20 cellular contexts compared by ENCODE assay signal in genomic region chr7:133560900-133561299, GRCh38.
DNase-seq lines count a peak whose midpoint lies in the region; ATAC-seq and TF ChIP-seq lines count a peak whose summit lies in the region.
"Had no signal": no experiment of that assay in that cellular context is flagged by ENCODE, and none has a peak within 500 bp of the region (broad histone marks: within the 10 kb centered on the region; RNA-seq: fewer than 3 reads in every experiment).

No MANE protein-coding gene starts in this region.

- H3K9me3 Mint-ChIP-seq in activated CD4-positive, alpha-beta memory T cell treated with anti-CD3 and anti-CD28 coated beads for 36 hours = peaks cover 2% of the 10 kb centered on the region
- H3K9me3 Mint-ChIP-seq in activated CD4-positive, alpha-beta memory T cell treated with anti-CD3 and anti-CD28 coated beads, Interleukin-2, amount 10 ng/mL, durations not matched to agents 7 days and 5 days = no peaks in the 10 kb centered on the region
- no peaks in the 10 kb centered on the region for H3K9me3 Mint-ChIP-seq in activated T-helper 2 cell treated with anti-CD3 and anti-CD28 coated beads, Interferon-gamma antibody, Interleukin-2, Interleukin-4, amounts not matched to agents 10 μg/mL and 5 μg/mL and 100 μg/mL, durations not matched to agents 14 hours and 24 hours and 36 hours
- H3K9me3 Mint-ChIP-seq in effector memory CD8-positive, alpha-beta T cell = no peaks in the 10 kb centered on the region
- H3K9me3 Mint-ChIP-seq: CD8-positive, alpha-beta memory T cell had no signal

- no peaks in the 10 kb centered on the region for H3K27me3 Mint-ChIP-seq in activated CD4-positive, alpha-beta memory T cell treated with anti-CD3 and anti-CD28 coated beads for 36 hours
- no peaks in the 10 kb centered on the region for H3K27me3 Mint-ChIP-seq in activated CD4-positive, alpha-beta memory T cell treated with anti-CD3 and anti-CD28 coated beads, Interleukin-2, amount 10 ng/mL, durations not matched to agents 7 days and 5 days
- no peaks in the 10 kb centered on the region for H3K27me3 Mint-ChIP-seq in activated T-helper 2 cell treated with anti-CD3 and anti-CD28 coated beads, Interferon-gamma antibody, Interleukin-2, Interleukin-4, amounts not matched to agents 10 μg/mL and 5 μg/mL and 100 μg/mL, durations not matched to agents 14 hours and 24 hours and 36 hours (ENCODE audit: low read depth)
- H3K27me3 Mint-ChIP-seq in effector memory CD8-positive, alpha-beta T cell = no peaks in the 10 kb centered on the region
- H3K27me3 Mint-ChIP-seq: CD8-positive, alpha-beta memory T cell had no signal

- H3K4me3 Mint-ChIP-seq in activated CD4-positive, alpha-beta memory T cell treated with anti-CD3 and anti-CD28 coated beads for 36 hours = no peak overlapping the region
- no peak overlapping the region for H3K4me3 Mint-ChIP-seq in activated CD4-positive, alpha-beta memory T cell treated with anti-CD3 and anti-CD28 coated beads, Interleukin-2, amount 10 ng/mL, durations not matched to agents 7 days and 5 days
- no peak overlapping the region for H3K4me3 Mint-ChIP-seq in activated T-helper 2 cell treated with anti-CD3 and anti-CD28 coated beads, Interferon-gamma antibody, Interleukin-2, Interleukin-4, amounts not matched to agents 10 μg/mL and 5 μg/mL and 100 μg/mL, durations not matched to agents 14 hours and 24 hours and 36 hours (ENCODE audit: low read depth)
- H3K4me3 Mint-ChIP-seq in effector memory CD8-positive, alpha-beta T cell = no peak overlapping the region
- H3K4me3 Mint-ChIP-seq: CD8-positive, alpha-beta memory T cell had no signal

- no peaks in the 10 kb centered on the region for H3K9me3 ChIP-seq in suprapubic skin
- H3K9me3 ChIP-seq: A549; BLaER1 treated with 17β-estradiol and CSF1 and Interleukin-3, amounts not matched to agents 10 nM and 100 nM; HAP-1; SK-N-SH had no signal

- POLR2A ChIA-PET in activated CD4-positive, alpha-beta memory T cell treated with anti-CD3 and anti-CD28 coated beads for 36 hours (lab: Charles Lee) = no interaction called here
- POLR2A ChIA-PET in activated CD4-positive, alpha-beta memory T cell treated with anti-CD3 and anti-CD28 coated beads, Interleukin-2, amount 10 ng/mL, durations not matched to agents 7 days and 5 days (lab: Charles Lee) = no interaction called here

- TF ChIP-seq CTCF in GM12865 (IDR thresholded peaks at IDR 0.05; ENCODE audit: insufficient read depth, low read depth, low read length, missing control alignments) (no peak), suprapubic skin (IDR thresholded peaks at IDR 0.05) (no peak)

- peaks cover 21% of the 10 kb centered on the region for H3K36me3 Mint-ChIP-seq in activated CD4-positive, alpha-beta memory T cell treated with anti-CD3 and anti-CD28 coated beads for 36 hours
- H3K36me3 Mint-ChIP-seq in activated CD4-positive, alpha-beta memory T cell treated with anti-CD3 and anti-CD28 coated beads, Interleukin-2, amount 10 ng/mL, durations not matched to agents 7 days and 5 days (ENCODE audit: low read depth) = no peaks in the 10 kb centered on the region
- peaks cover 11% of the 10 kb centered on the region for H3K36me3 Mint-ChIP-seq in activated T-helper 2 cell treated with anti-CD3 and anti-CD28 coated beads, Interferon-gamma antibody, Interleukin-2, Interleukin-4, amounts not matched to agents 10 μg/mL and 5 μg/mL and 100 μg/mL, durations not matched to agents 14 hours and 24 hours and 36 hours (ENCODE audit: low read depth)
- H3K36me3 Mint-ChIP-seq in effector memory CD8-positive, alpha-beta T cell (ENCODE audit: insufficient read depth) = no peaks in the 10 kb centered on the region

- intact Hi-C loops in activated CD4-positive, alpha-beta memory T cell treated with anti-CD3 and anti-CD28 coated beads for 36 hours (cut with micrococcal nuclease) = no loop called here
- intact Hi-C loops in activated T-helper 2 cell treated with anti-CD3 and anti-CD28 coated beads, Interferon-gamma antibody, Interleukin-2, Interleukin-4, amounts not matched to agents 10 μg/mL and 5 μg/mL and 100 μg/mL, durations not matched to agents 14 hours and 24 hours and 36 hours (cut with micrococcal nuclease) = loop anchor here (2.0 kb wide), 1 partner anchor 70 kb away; no protein-coding TSS in a partner anchor

- ATAC-seq in GM21447 (IDR thresholded peaks at IDR 0.05; ENCODE audit: unreplicated experiment) = peak; percentile 58
- no peak for ATAC-seq in effector memory CD8-positive, alpha-beta T cell (replicated peaks)
- ATAC-seq: A549, K562, Panc1 had no signal

- CTCF ChIA-PET in activated CD4-positive, alpha-beta memory T cell treated with anti-CD3 and anti-CD28 coated beads for 36 hours (lab: Charles Lee) = no interaction called here
- CTCF ChIA-PET in activated CD4-positive, alpha-beta memory T cell treated with anti-CD3 and anti-CD28 coated beads, Interleukin-2, amount 10 ng/mL, durations not matched to agents 7 days and 5 days (lab: Charles Lee) = no interaction called here

- WGBS in suprapubic skin = 98% methylated on average over 2 of the region's 2 CpGs

- no peak overlapping the region for H3K27ac Mint-ChIP-seq in activated CD4-positive, alpha-beta memory T cell treated with anti-CD3 and anti-CD28 coated beads for 36 hours
- no peak overlapping the region for H3K27ac Mint-ChIP-seq in activated CD4-positive, alpha-beta memory T cell treated with anti-CD3 and anti-CD28 coated beads, Interleukin-2, amount 10 ng/mL, durations not matched to agents 7 days and 5 days
- H3K27ac Mint-ChIP-seq in activated T-helper 2 cell treated with anti-CD3 and anti-CD28 coated beads, Interferon-gamma antibody, Interleukin-2, Interleukin-4, amounts not matched to agents 10 μg/mL and 5 μg/mL and 100 μg/mL, durations not matched to agents 14 hours and 24 hours and 36 hours = peak overlapping the region; percentile 55
- no peak overlapping the region for H3K27ac Mint-ChIP-seq in effector memory CD8-positive, alpha-beta T cell
- H3K27ac Mint-ChIP-seq: CD8-positive, alpha-beta memory T cell had no signal

- TF ChIP-seq POLR2A in suprapubic skin (IDR thresholded peaks at IDR 0.05) = no peak

- no peak overlapping the region for H3K4me3 ChIP-seq in GM12865 (ENCODE audit: low read depth, low read length)
- no peak overlapping the region for H3K4me3 ChIP-seq in suprapubic skin
- H3K4me3 ChIP-seq: A549; BLaER1 treated with 17β-estradiol and CSF1 and Interleukin-3, amounts not matched to agents 10 nM and 100 nM; HAP-1; K562 had no signal

- H3K27me3 ChIP-seq in suprapubic skin = no peaks in the 10 kb centered on the region
- H3K27me3 ChIP-seq: BLaER1 treated with 17β-estradiol and CSF1 and Interleukin-3, amounts not matched to agents 10 nM and 100 nM had no signal

- no peaks in the 10 kb centered on the region for H3K4me1 ChIP-seq in suprapubic skin
- H3K4me1 ChIP-seq: A549, HAP-1 had no signal

- no peaks in the 10 kb centered on the region for H3K4me1 Mint-ChIP-seq in activated CD4-positive, alpha-beta memory T cell treated with anti-CD3 and anti-CD28 coated beads for 36 hours (ENCODE audit: low read depth)
- peaks cover 1% of the 10 kb centered on the region for H3K4me1 Mint-ChIP-seq in activated CD4-positive, alpha-beta memory T cell treated with anti-CD3 and anti-CD28 coated beads, Interleukin-2, amount 10 ng/mL, durations not matched to agents 7 days and 5 days
- peaks cover 12% of the 10 kb centered on the region for H3K4me1 Mint-ChIP-seq in activated T-helper 2 cell treated with anti-CD3 and anti-CD28 coated beads, Interferon-gamma antibody, Interleukin-2, Interleukin-4, amounts not matched to agents 10 μg/mL and 5 μg/mL and 100 μg/mL, durations not matched to agents 14 hours and 24 hours and 36 hours (ENCODE audit: low read depth)
- peaks cover 5 to 7% of the 10 kb centered on the region in 2 donors for H3K4me1 Mint-ChIP-seq in effector memory CD8-positive, alpha-beta T cell (ENCODE audit: low read depth in 2 of 2)

- TF ChIP-seq EP300 in suprapubic skin (IDR thresholded peaks at IDR 0.05) = no peak

- no peak overlapping the region for H3K27ac ChIP-seq in suprapubic skin
- H3K27ac ChIP-seq: A549; BLaER1 treated with 17β-estradiol and CSF1 and Interleukin-3, amounts not matched to agents 10 nM and 100 nM had no signal

- H3K36me3 ChIP-seq in suprapubic skin = no peaks in the 10 kb centered on the region
- H3K36me3 ChIP-seq: HAP-1 had no signal

- peak; percentile 15 for DNase-seq in activated CD4-positive, alpha-beta memory T cell treated with anti-CD3 and anti-CD28 coated beads for 36 hours
- DNase-seq in activated CD4-positive, alpha-beta memory T cell treated with anti-CD3 and anti-CD28 coated beads, Interleukin-2, amount 10 ng/mL, durations not matched to agents 7 days and 5 days = no peak
- DNase-seq in GM12865 (ENCODE audit: low read depth) (peak; percentile 36), SIG-M5 (lab: John Stamatoyannopoulos, UW) (no peak), suprapubic skin (ENCODE audit: low spot score in 2 of 2) (no peak)
- no peak for DNase-seq in activated T-helper 2 cell treated with anti-CD3 and anti-CD28 coated beads, Interferon-gamma antibody, Interleukin-2, Interleukin-4, amounts not matched to agents 10 μg/mL and 5 μg/mL and 100 μg/mL, durations not matched to agents 14 hours and 24 hours and 36 hours (ENCODE audit: low spot score)
- no peak for DNase-seq in effector memory CD8-positive, alpha-beta T cell
- DNase-seq: CD8-positive, alpha-beta memory T cell; DMS79 treated with DMSO at 0.1 percent for 48 hours; NCI-H1417; NCI-H1930; NCI-H510A; NCI-H774; SK-N-SH had no signal

Comparison
In these comparisons a context has a peak if more than half of its experiments do, and no peak if none do; other contexts are left out.
1. DNase-seq: peak in activated CD4-positive, alpha-beta memory T cell treated with anti-CD3 and anti-CD28 coated beads for 36 hours (single experiment) and GM12865 (single experiment); none in activated CD4-positive, alpha-beta memory T cell treated with anti-CD3 and anti-CD28 coated beads, Interleukin-2, amount 10 ng/mL, durations not matched to agents 7 days and 5 days (single experiment), activated T-helper 2 cell treated with anti-CD3 and anti-CD28 coated beads, Interferon-gamma antibody, Interleukin-2, Interleukin-4, amounts not matched to agents 10 μg/mL and 5 μg/mL and 100 μg/mL, durations not matched to agents 14 hours and 24 hours and 36 hours (single experiment), effector memory CD8-positive, alpha-beta T cell (0 of 3), SIG-M5 (single experiment) and suprapubic skin (0 of 2).